1 cellular context compared by ENCODE assay signal in the genomic region with DNA sequence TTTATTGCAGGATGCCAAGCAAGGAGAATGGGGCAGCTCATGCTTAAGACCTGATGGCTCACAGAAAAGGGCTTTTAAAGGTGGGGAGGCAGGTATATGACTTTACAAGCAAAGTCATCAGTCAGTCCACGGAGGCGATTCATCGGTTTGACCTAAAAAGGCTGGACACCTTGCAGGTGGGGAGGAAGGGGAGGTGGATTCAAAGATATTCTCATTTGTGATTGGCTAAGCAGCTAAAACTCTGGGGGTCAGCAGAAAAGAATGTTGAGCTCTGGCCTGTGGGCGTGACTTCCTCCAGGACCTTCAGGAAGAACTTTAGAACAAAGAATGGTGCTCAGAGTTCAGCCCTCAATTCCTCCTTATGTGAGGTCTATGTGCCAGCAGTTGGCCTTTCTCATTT.
TF ChIP-seq lines count a peak whose summit lies in the region.

No MANE protein-coding gene starts in this region.

TF ChIP-seq in HCT116, 20 proteins besides CTCF, POLR2A, EP300 and RAD21:
- TF ChIP-seq FOSL1 (IDR thresholded peaks at IDR 0.05; ENCODE audit: low read depth) = no peak
- TF ChIP-seq, protein P1, sequence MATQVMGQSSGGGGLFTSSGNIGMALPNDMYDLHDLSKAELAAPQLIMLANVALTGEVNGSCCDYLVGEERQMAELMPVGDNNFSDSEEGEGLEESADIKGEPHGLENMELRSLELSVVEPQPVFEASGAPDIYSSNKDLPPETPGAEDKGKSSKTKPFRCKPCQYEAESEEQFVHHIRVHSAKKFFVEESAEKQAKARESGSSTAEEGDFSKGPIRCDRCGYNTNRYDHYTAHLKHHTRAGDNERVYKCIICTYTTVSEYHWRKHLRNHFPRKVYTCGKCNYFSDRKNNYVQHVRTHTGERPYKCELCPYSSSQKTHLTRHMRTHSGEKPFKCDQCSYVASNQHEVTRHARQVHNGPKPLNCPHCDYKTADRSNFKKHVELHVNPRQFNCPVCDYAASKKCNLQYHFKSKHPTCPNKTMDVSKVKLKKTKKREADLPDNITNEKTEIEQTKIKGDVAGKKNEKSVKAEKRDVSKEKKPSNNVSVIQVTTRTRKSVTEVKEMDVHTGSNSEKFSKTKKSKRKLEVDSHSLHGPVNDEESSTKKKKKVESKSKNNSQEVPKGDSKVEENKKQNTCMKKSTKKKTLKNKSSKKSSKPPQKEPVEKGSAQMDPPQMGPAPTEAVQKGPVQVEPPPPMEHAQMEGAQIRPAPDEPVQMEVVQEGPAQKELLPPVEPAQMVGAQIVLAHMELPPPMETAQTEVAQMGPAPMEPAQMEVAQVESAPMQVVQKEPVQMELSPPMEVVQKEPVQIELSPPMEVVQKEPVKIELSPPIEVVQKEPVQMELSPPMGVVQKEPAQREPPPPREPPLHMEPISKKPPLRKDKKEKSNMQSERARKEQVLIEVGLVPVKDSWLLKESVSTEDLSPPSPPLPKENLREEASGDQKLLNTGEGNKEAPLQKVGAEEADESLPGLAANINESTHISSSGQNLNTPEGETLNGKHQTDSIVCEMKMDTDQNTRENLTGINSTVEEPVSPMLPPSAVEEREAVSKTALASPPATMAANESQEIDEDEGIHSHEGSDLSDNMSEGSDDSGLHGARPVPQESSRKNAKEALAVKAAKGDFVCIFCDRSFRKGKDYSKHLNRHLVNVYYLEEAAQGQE (IDR thresholded peaks at IDR 0.05; ENCODE audit: low read depth) = no peak
- no peak for TF ChIP-seq ZNF274 (IDR thresholded peaks at IDR 0.05; ENCODE audit: low read depth, low read length)
- no peak for TF ChIP-seq ZFX (IDR thresholded peaks at IDR 0.05)
- no peak for TF ChIP-seq TCF7L2 (IDR thresholded peaks at IDR 0.05; ENCODE audit: borderline replicate concordance, extremely low read depth, insufficient read depth, insufficient read length)
- no peak for TF ChIP-seq CBX3 (IDR thresholded peaks at IDR 0.05; ENCODE audit: low read depth)
- TF ChIP-seq ZBTB33 (IDR thresholded peaks at IDR 0.05; ENCODE audit: extremely low read depth, insufficient replicate concordance, low read length) = no peak
- TF ChIP-seq, protein P2, sequence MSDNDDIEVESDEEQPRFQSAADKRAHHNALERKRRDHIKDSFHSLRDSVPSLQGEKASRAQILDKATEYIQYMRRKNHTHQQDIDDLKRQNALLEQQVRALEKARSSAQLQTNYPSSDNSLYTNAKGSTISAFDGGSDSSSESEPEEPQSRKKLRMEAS (IDR thresholded peaks at IDR 0.05) = no peak
